ENCODE assay signal across 9 cellular contexts in genomic region chr16:68257251-68257905, GRCh38. TPM values are rescaled to one million over a fixed set of nuclear protein-coding genes. Genes with fewer than 3 reads are reported as not detected.
DNase-seq lines count a peak whose midpoint lies in the region; ATAC-seq and TF ChIP-seq lines count a peak whose summit lies in the region.
"Had no signal": no experiment of that assay in that cellular context is flagged by ENCODE, and none has a peak within 500 bp of the region (broad histone marks: within the 10 kb centered on the region; RNA-seq: fewer than 3 reads in every experiment).

No MANE protein-coding gene starts in this region.

- intact Hi-C loops in upper lobe of right lung (cut with DNase I) = no loop called here

- peaks cover 48% of the 10 kb centered on the region for H3K36me3 ChIP-seq in upper lobe of right lung

- TF ChIP-seq CTCF in upper lobe of right lung (IDR thresholded peaks at IDR 0.05) = no peak

- H3K27me3 ChIP-seq in upper lobe of right lung = no peaks in the 10 kb centered on the region

- H3K4me1 ChIP-seq in upper lobe of right lung = no peaks in the 10 kb centered on the region

- ATAC-seq in GM21786 (IDR thresholded peaks at IDR 0.05; ENCODE audit: unreplicated experiment) (peak; percentile 61), upper lobe of right lung (peak; percentile 6), GM21381 (IDR thresholded peaks at IDR 0.05; ENCODE audit: unreplicated experiment) (no peak)

- H3K9me3 ChIP-seq in upper lobe of right lung = no peaks in the 10 kb centered on the region

- peak overlapping the region; percentile 17 for H3K27ac ChIP-seq in upper lobe of right lung

- H3K4me3 ChIP-seq in upper lobe of right lung = no peak overlapping the region

- peak; percentile 50 for DNase-seq in GDM1 (lab: John Stamatoyannopoulos, UW)
- peak; percentile 86 for DNase-seq in NCI-H510A treated with DMSO at 0.1 percent for 48 hours (lab: John Stamatoyannopoulos, UW)
- peak; percentile 87 for DNase-seq in germinal center (ENCODE audit: low spot score)
- DNase-seq in upper lobe of right lung = no peak
- no peak for DNase-seq in NCI-H524 (lab: John Stamatoyannopoulos, UW)
- DNase-seq in SW 1271 (lab: John Stamatoyannopoulos, UW) = no peak

RNA-seq across cellular contexts. Expression of gene SLC7A6, which starts 6.9 kb away (rescaled TPM):
- total RNA-seq in upper lobe of right lung = 61.9 TPM

RNA-seq across cellular contexts. Expression of gene PLA2G15, which starts 12.2 kb away (rescaled TPM):
- 30.4 TPM for total RNA-seq in upper lobe of right lung

RNA-seq across cellular contexts. Expression of gene ESRP2, which starts 21.5 kb away (rescaled TPM):
- 61.0 TPM for total RNA-seq in upper lobe of right lung
- total RNA-seq: temporal lobe had no signal

RNA-seq across cellular contexts. Expression of gene SLC7A6OS, which starts 53.4 kb away (rescaled TPM):
- 18.8 TPM for total RNA-seq in upper lobe of right lung

RNA-seq across cellular contexts. Expression of gene PRMT7, which starts 53.4 kb away (rescaled TPM):
- 30.0 TPM for total RNA-seq in upper lobe of right lung

Comparison
In these comparisons a context has a peak if more than half of its experiments do, and no peak if none do; other contexts are left out.
1. DNase-seq: peak in GDM1 (single experiment), NCI-H510A treated with DMSO at 0.1 percent for 48 hours (single experiment) and germinal center (single experiment); none in upper lobe of right lung (single experiment), NCI-H524 (0 of 2) and SW 1271 (0 of 2).